8 cellular contexts compared by ENCODE assay signal in genomic region chr15:43285609-43286037, GRCh38. TPM values are rescaled to one million over a fixed set of nuclear protein-coding genes. Genes with fewer than 3 reads are reported as not detected.
DNase-seq lines count a peak whose midpoint lies in the region; ATAC-seq and TF ChIP-seq lines count a peak whose summit lies in the region.

No MANE protein-coding gene starts in this region.

- TF ChIP-seq CTCF in AG04450 (IDR thresholded peaks at IDR 0.05; ENCODE audit: low read depth, low read length) = peak; percentile 86

- H2BK120ac ChIP-seq in mesenchymal stem cell (ENCODE audit: low read depth, low read length) = no peak overlapping the region

- no peak overlapping the region for H3K14ac ChIP-seq in mesenchymal stem cell (ENCODE audit: low read length in 2 of 2)

- no peak overlapping the region for H2AFZ ChIP-seq in mesenchymal stem cell (ENCODE audit: low read depth, low read length)

- POLR2A ChIA-PET in AG04450 (lab: Yijun Ruan, JAX) = interaction anchor here (1.0 kb wide), 2 partner anchors 60 to 100 kb away, joined by 4 read pairs; partner anchors contain the start of gene CCNDBP1
- POLR2A ChIA-PET in activated CD4-positive, alpha-beta T cell treated with anti-CD3 and anti-CD28 coated beads for 36 hours (lab: Charles Lee) = interaction anchor here (0.6 kb wide), 1 partner anchor 60 kb away, joined by 3 read pairs; no protein-coding TSS in a partner anchor

- no peak overlapping the region for H2BK12ac ChIP-seq in mesenchymal stem cell (ENCODE audit: low read length in 2 of 2)

- H2BK5ac ChIP-seq in mesenchymal stem cell (ENCODE audit: low read depth, low read length, poor library complexity, severe bottlenecking) = no peak overlapping the region

- H3K9me3 Mint-ChIP-seq in activated CD4-positive, alpha-beta T cell treated with anti-CD3 and anti-CD28 coated beads for 36 hours (ENCODE audit: low read depth) = no peaks in the 10 kb centered on the region

- CTCF ChIA-PET in AG04450 (lab: Charles Lee) = interaction anchor here (0.6 to 5.3 kb wide), 42 partner anchors 9 to 269 kb away, joined by 3 to 160 read pairs (median 5); partner anchors contain the start of genes CCNDBP1 and UBR1
- CTCF ChIA-PET in activated CD4-positive, alpha-beta T cell treated with anti-CD3 and anti-CD28 coated beads for 36 hours (lab: Charles Lee) = interaction anchor here (0.6 to 4.9 kb wide), 45 partner anchors 9 to 582 kb away, joined by 3 to 118 read pairs (median 5); partner anchors contain the start of genes CCNDBP1, TGM5 and TGM7

- ATAC-seq in activated CD4-positive, alpha-beta T cell treated with anti-CD3 and anti-CD28 coated beads for 36 hours = peak; percentile 66
- ATAC-seq in GM19467 (IDR thresholded peaks at IDR 0.05; ENCODE audit: unreplicated experiment) = no peak

- DNase-seq in AG04450 (ENCODE audit: low read depth, low spot score) = peak; percentile 36
- DNase-seq in GM19240 (ENCODE audit: insufficient read length, low spot score) = peak; percentile 55
- DNase-seq in NCI-H345 treated with DMSO at 0.1 percent for 48 hours (lab: John Stamatoyannopoulos, UW; ENCODE audit: unreplicated experiment) = peak; percentile 22
- DNase-seq in activated CD4-positive, alpha-beta T cell treated with anti-CD3 and anti-CD28 coated beads for 36 hours = peak; percentile 68
- DNase-seq in effector CD8-positive, alpha-beta T cell (lab: John Stamatoyannopoulos, UW) = peak; percentile 22
- peak; percentile 77 for DNase-seq in mesenchymal stem cell
- peak; percentile 10 to 71 (median 27) for DNase-seq in stimulated activated naive CD4-positive, alpha-beta T cell (lab: John Stamatoyannopoulos, UW)

- H2AK5ac ChIP-seq in mesenchymal stem cell (ENCODE audit: low read length, severe bottlenecking) = no peak overlapping the region

- H3K9me3 ChIP-seq in AG04450 (ENCODE audit: control insufficient read depth, insufficient read depth, low read length) (no peaks in the 10 kb centered on the region), mesenchymal stem cell (ENCODE audit: control insufficient read depth, low read length) (no peaks in the 10 kb centered on the region)

- no peaks in the 10 kb centered on the region for H3K79me1 ChIP-seq in mesenchymal stem cell (replicated peaks; ENCODE audit: low read length, poor library complexity, severe bottlenecking)

- no peak overlapping the region for H3K27ac Mint-ChIP-seq in activated CD4-positive, alpha-beta T cell treated with anti-CD3 and anti-CD28 coated beads for 36 hours

- H3K4me1 ChIP-seq in mesenchymal stem cell (ENCODE audit: control insufficient read depth, insufficient read depth, low read depth, low read length) = no peaks in the 10 kb centered on the region

- H3K4me1 Mint-ChIP-seq in activated CD4-positive, alpha-beta T cell treated with anti-CD3 and anti-CD28 coated beads for 36 hours = peaks cover 2% of the 10 kb centered on the region

- no peak overlapping the region for H4K8ac ChIP-seq in mesenchymal stem cell (ENCODE audit: low read length)

- peaks cover 3% of the 10 kb centered on the region for H3K27me3 Mint-ChIP-seq in activated CD4-positive, alpha-beta T cell treated with anti-CD3 and anti-CD28 coated beads for 36 hours

- intact Hi-C loops in activated CD4-positive, alpha-beta T cell treated with anti-CD3 and anti-CD28 coated beads for 36 hours (cut with DNase I, micrococcal nuclease) = loop anchor here (1.0 kb wide), 4 partner anchors 60 to 581 kb away; partner anchors contain the start of gene CCNDBP1 (in 1 of the 2)

- 15% methylated on average over 4 of the region's 4 CpGs for WGBS in mesenchymal stem cell

- H3K27me3 ChIP-seq in AG04450 (ENCODE audit: control insufficient read depth, insufficient read depth, low read length) (peaks cover 14% of the 10 kb centered on the region), mesenchymal stem cell (ENCODE audit: control insufficient read depth in 1 of 2, insufficient read depth in 1 of 2, low read length in 2 of 2) (peaks cover 34 to 53% of the 10 kb centered on the region in 2 experiments)

- no peak overlapping the region for H3K4me3 Mint-ChIP-seq in activated CD4-positive, alpha-beta T cell treated with anti-CD3 and anti-CD28 coated beads for 36 hours

- no peak overlapping the region for H3K4me3 ChIP-seq in AG04450 (ENCODE audit: low read depth, low read length)
- no peak overlapping the region for H3K4me3 ChIP-seq in mesenchymal stem cell (ENCODE audit: insufficient read depth in 1 of 2, low read depth in 1 of 2, low read length in 2 of 2)

- no peak overlapping the region for H3K4me2 ChIP-seq in mesenchymal stem cell (ENCODE audit: low read length, poor library complexity, severe bottlenecking)

- no peaks in the 10 kb centered on the region for H3K36me3 ChIP-seq in mesenchymal stem cell (ENCODE audit: control insufficient read depth in 1 of 2, insufficient read depth in 2 of 2, low read depth in 1 of 2, low read length in 2 of 2)

- no peak overlapping the region for H3K4ac ChIP-seq in mesenchymal stem cell (ENCODE audit: low read depth in 1 of 2, low read length in 2 of 2)

- no peak overlapping the region for H2BK15ac ChIP-seq in mesenchymal stem cell (ENCODE audit: low read depth, poor library complexity, severe bottlenecking)

- no peak overlapping the region for H3K18ac ChIP-seq in mesenchymal stem cell (ENCODE audit: low read depth in 1 of 2, low read length in 2 of 2)

- no peak overlapping the region for H3K9ac ChIP-seq in mesenchymal stem cell (ENCODE audit: low read length)

- no peak overlapping the region for H3K23ac ChIP-seq in mesenchymal stem cell (ENCODE audit: low read length in 2 of 2)

- no peaks in the 10 kb centered on the region for H3K36me3 Mint-ChIP-seq in activated CD4-positive, alpha-beta T cell treated with anti-CD3 and anti-CD28 coated beads for 36 hours (ENCODE audit: low read depth)

- no peak overlapping the region for H4K91ac ChIP-seq in mesenchymal stem cell (ENCODE audit: low read length)

- H3K27ac ChIP-seq in AG04450 (ENCODE audit: low read depth, low read length) (no peak overlapping the region), mesenchymal stem cell (ENCODE audit: low read length, poor library complexity, severe bottlenecking) (no peak overlapping the region)

RNA-seq across cellular contexts. Expression of gene TGM7, which starts 16.4 kb away (rescaled TPM):
- polyA plus RNA-seq in AG04450 (2011; rRNA removed) = not detected in 2 replicates
- polyA minus RNA-seq in AG04450 (2011; rRNA and poly(A)+ RNA removed) = not detected in 2 replicates
- not detected for total RNA-seq in activated CD4-positive, alpha-beta T cell treated with anti-CD3 and anti-CD28 coated beads for 36 hours
- polyA plus RNA-seq in mesenchymal stem cell (2013, experiment 1 of 2) = not detected
- polyA plus RNA-seq in mesenchymal stem cell (2013, experiment 2 of 2) = not detected

RNA-seq across cellular contexts. Expression of gene TGM5, which starts 18.9 kb away (rescaled TPM):
- not detected in 2 replicates for polyA plus RNA-seq in AG04450 (2011; rRNA removed)
- polyA minus RNA-seq in AG04450 (2011; rRNA and poly(A)+ RNA removed) = not detected in 2 replicates
- total RNA-seq in activated CD4-positive, alpha-beta T cell treated with anti-CD3 and anti-CD28 coated beads for 36 hours = not detected
- not detected for polyA plus RNA-seq in mesenchymal stem cell (2013, experiment 1 of 2)
- not detected for polyA plus RNA-seq in mesenchymal stem cell (2013, experiment 2 of 2)

RNA-seq across cellular contexts. Expression of gene LCMT2, which starts 44.8 kb away (rescaled TPM):
- polyA plus RNA-seq in AG04450 (2011; rRNA removed) = 11.2 and 11.7 TPM in 2 replicates
- 12.4 and 13.9 TPM in 2 replicates for polyA minus RNA-seq in AG04450 (2011; rRNA and poly(A)+ RNA removed)
- 1 to 10 TPM; 7.6 to 8.5 TPM for total RNA-seq in activated CD4-positive, alpha-beta T cell treated with anti-CD3 and anti-CD28 coated beads for 36 hours
- 3.2 TPM for polyA plus RNA-seq in mesenchymal stem cell (2013, experiment 1 of 2)
- 3.3 TPM for polyA plus RNA-seq in mesenchymal stem cell (2013, experiment 2 of 2)

Comparison
In these comparisons a context has a peak if more than half of its experiments do, and no peak if none do; other contexts are left out.
1. DNase-seq: peak in every context shown above with its lines; median percentile 77 in mesenchymal stem cell; 68 in activated CD4-positive, alpha-beta T cell treated with anti-CD3 and anti-CD28 coated beads for 36 hours; 55 in GM19240; 36 in AG04450; 27 in stimulated activated naive CD4-positive, alpha-beta T cell; 22 in NCI-H345 treated with DMSO at 0.1 percent for 48 hours; 22 in effector CD8-positive, alpha-beta T cell.